Comparison of ENCODE assay signal across 2 cellular contexts in the genomic region with DNA sequence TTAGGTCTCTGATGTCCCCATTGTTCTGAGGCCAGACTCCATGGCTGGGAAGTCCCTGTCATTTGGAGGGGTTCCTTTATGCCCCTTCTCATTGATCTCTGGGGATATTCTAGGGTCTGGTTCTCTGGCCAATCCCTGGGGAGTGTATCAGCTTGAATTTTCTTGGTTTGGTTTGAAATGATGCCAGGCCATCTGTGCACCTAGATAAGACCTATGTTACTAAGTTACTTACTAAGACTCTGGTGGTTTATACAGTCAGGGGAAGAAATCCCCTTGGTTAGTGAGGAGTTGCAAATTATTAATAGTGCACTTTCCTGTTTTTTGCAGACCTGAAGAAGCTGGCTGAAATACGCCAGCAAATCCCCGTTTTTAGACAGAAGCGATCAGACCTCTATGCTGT.
TF ChIP-seq lines count a peak whose summit lies in the region.

No MANE protein-coding gene starts in this region.

TF ChIP-seq in K562, 482 proteins besides CTCF, POLR2A, EP300 and RAD21:
- TF ChIP-seq RBM34 (IDR thresholded peaks at IDR 0.05; ENCODE audit: borderline replicate concordance, insufficient read depth, low read length), result no peak
- TF ChIP-seq HNRNPLL (IDR thresholded peaks at IDR 0.05; ENCODE audit: low read depth, low read length, poor library complexity, severe bottlenecking), result no peak
- TF ChIP-seq RCOR1 (IDR thresholded peaks at IDR 0.05; ENCODE audit: borderline replicate concordance in 1 of 2, low read depth in 2 of 2, low read length in 2 of 2), result no peak
- peak; percentile 38; the same call in 1 of the 2 replicates for TF ChIP-seq NFIC (IDR thresholded peaks at IDR 0.05)
- TF ChIP-seq ZNF263 (CRISPR knock-in tag; IDR thresholded peaks at IDR 0.05; ENCODE audit: borderline replicate concordance), result no peak
- TF ChIP-seq MXD1 (CRISPR knock-in tag; IDR thresholded peaks at IDR 0.05; ENCODE audit: borderline replicate concordance, poor library complexity, severe bottlenecking), result no peak
- no peak for TF ChIP-seq FOSL1 (tag; conservative IDR thresholded peaks at IDR 0.05)
- TF ChIP-seq CBX3 (IDR thresholded peaks at IDR 0.05; ENCODE audit: borderline replicate concordance in 1 of 2, low read length in 2 of 2), result no peak
- no peak for TF ChIP-seq SAFB2 (IDR thresholded peaks at IDR 0.05; ENCODE audit: borderline replicate concordance, low read depth, low read length, severe bottlenecking)
- TF ChIP-seq, protein P1, sequence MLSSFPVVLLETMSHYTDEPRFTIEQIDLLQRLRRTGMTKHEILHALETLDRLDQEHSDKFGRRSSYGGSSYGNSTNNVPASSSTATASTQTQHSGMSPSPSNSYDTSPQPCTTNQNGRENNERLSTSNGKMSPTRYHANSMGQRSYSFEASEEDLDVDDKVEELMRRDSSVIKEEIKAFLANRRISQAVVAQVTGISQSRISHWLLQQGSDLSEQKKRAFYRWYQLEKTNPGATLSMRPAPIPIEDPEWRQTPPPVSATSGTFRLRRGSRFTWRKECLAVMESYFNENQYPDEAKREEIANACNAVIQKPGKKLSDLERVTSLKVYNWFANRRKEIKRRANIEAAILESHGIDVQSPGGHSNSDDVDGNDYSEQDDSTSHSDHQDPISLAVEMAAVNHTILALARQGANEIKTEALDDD (IDR thresholded peaks at IDR 0.05), result 0 out of 2 replicates have a peak, but pooled peaks have one; percentile 36
- TF ChIP-seq SOX6 (IDR thresholded peaks at IDR 0.05), result no peak
- no peak for TF ChIP-seq ARID1B (IDR thresholded peaks at IDR 0.05)
- peak; percentile 22; the same call in 1 of the 2 replicates for TF ChIP-seq CBFA2T3 (IDR thresholded peaks at IDR 0.05)
- peak; percentile 21; the same call in 1 of the 2 replicates for TF ChIP-seq TCF3 (CRISPR knock-in tag; IDR thresholded peaks at IDR 0.05)
- TF ChIP-seq NR0B1 (IDR thresholded peaks at IDR 0.05; ENCODE audit: partially characterized antibody), result no peak
- TF ChIP-seq CEBPG (CRISPR knock-in tag; IDR thresholded peaks at IDR 0.05), result no peak
- no peak for TF ChIP-seq CEBPG (tag; conservative IDR thresholded peaks at IDR 0.05 in 1 of 2, IDR thresholded peaks at IDR 0.05 in 1 of 2)
- no peak for TF ChIP-seq NRF1 (conservative IDR thresholded peaks at IDR 0.05 in 1 of 2, IDR thresholded peaks at IDR 0.05 in 1 of 2)

TF ChIP-seq in GM23338, 12 proteins besides CTCF, POLR2A, EP300 and RAD21:
- TF ChIP-seq POLR2AphosphoS5 (IDR thresholded peaks at IDR 0.05; ENCODE audit: low read depth) (no peak), REST (IDR thresholded peaks at IDR 0.05; ENCODE audit: unreplicated experiment) (no peak), CREB1 (CRISPR knock-in tag; IDR thresholded peaks at IDR 0.05; ENCODE audit: low read depth) (no peak), ETS1 (IDR thresholded peaks at IDR 0.05) (no peak), ZNF462 (CRISPR knock-in tag; IDR thresholded peaks at IDR 0.05) (no peak)
